Comparison of ENCODE assay signal across 26 cellular contexts in the genomic region with DNA sequence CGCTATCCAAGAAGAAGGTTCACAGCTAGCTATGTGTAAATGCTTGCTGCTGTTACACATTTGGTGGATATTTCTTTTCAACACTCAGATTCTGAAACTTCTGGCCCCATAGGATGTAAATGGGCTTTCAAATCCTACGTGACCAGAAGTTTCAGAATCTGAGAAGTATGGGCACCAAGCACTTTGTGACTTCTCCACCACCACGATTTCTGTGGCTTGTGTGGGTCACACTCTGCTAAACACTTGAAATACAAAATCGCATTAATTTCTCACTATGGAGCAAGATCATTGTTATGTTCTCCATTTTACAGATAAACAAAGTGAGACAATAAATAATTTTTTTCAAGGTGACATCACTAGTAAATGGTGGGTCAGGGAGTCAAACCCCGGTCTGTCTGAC.
A peak's percentile ranks its signal among the peaks of the same experiment; 100 is the strongest.
DNase-seq lines count a peak whose midpoint lies in the region; ATAC-seq and TF ChIP-seq lines count a peak whose summit lies in the region.
"Had no signal": no experiment of that assay in that cellular context is flagged by ENCODE, and none has a peak within 500 bp of the region (broad histone marks: within the 10 kb centered on the region; RNA-seq: fewer than 3 reads in every experiment).

No MANE protein-coding gene starts in this region.

- no peaks in the 10 kb centered on the region for H3K36me3 ChIP-seq in Karpas-422 (ENCODE audit: insufficient read depth, low read length)
- no peaks in the 10 kb centered on the region for H3K36me3 ChIP-seq in left ventricle myocardium inferior
- H3K36me3 ChIP-seq: BE2C, thoracic aorta had no signal

- H3K9me3 ChIP-seq in Karpas-422 (ENCODE audit: low read length) (no peaks in the 10 kb centered on the region), left ventricle myocardium inferior (replicated peaks) (peaks cover 12% of the 10 kb centered on the region)
- H3K9me3 ChIP-seq: BE2C, thoracic aorta had no signal

- H3K27ac Mint-ChIP-seq in stimulated activated effector memory CD8-positive, alpha-beta T cell treated with anti-CD3 and anti-CD28 coated beads, Interleukin-12 subunit alpha, Interleukin-12 subunit beta, amount 100 ng/mL, for 72 hours: no peak overlapping the region
- H3K27ac Mint-ChIP-seq: activated CD4-positive, alpha-beta memory T cell treated with anti-CD3 and anti-CD28 coated beads for 36 hours; activated T-helper 1 cell treated with anti-CD3 and anti-CD28 coated beads, Interleukin-12 subunit alpha, Interleukin-12 subunit beta, Interleukin-2, Interleukin-4 antibody, amounts not matched to agents 30 ng/mL and 10 ng/mL and 1 ng/mL, durations not matched to agents 14 hours and 24 hours and 36 hours; CD8-positive, alpha-beta memory T cell; stimulated activated naive CD8-positive, alpha-beta T cell treated with anti-CD3 and anti-CD28 coated beads, Interleukin-15, Interleukin-2, amounts not matched to agents 100 ng/mL and 50 ng/mL, for 24 hours had no signal

- no peak overlapping the region for H3K4me3 Mint-ChIP-seq in stimulated activated effector memory CD8-positive, alpha-beta T cell treated with anti-CD3 and anti-CD28 coated beads, Interleukin-12 subunit alpha, Interleukin-12 subunit beta, amount 100 ng/mL, for 72 hours
- H3K4me3 Mint-ChIP-seq: activated CD4-positive, alpha-beta memory T cell treated with anti-CD3 and anti-CD28 coated beads for 36 hours; activated T-helper 1 cell treated with anti-CD3 and anti-CD28 coated beads, Interleukin-12 subunit alpha, Interleukin-12 subunit beta, Interleukin-2, Interleukin-4 antibody, amounts not matched to agents 30 ng/mL and 10 ng/mL and 1 ng/mL, durations not matched to agents 14 hours and 24 hours and 36 hours; CD8-positive, alpha-beta memory T cell; naive thymus-derived CD4-positive, alpha-beta T cell; stimulated activated naive CD8-positive, alpha-beta T cell treated with anti-CD3 and anti-CD28 coated beads, Interleukin-15, Interleukin-2, amounts not matched to agents 100 ng/mL and 50 ng/mL, for 24 hours had no signal

- H2AFZ ChIP-seq in Karpas-422 (ENCODE audit: low read length): no peak overlapping the region

- intact Hi-C loops in left ventricle myocardium inferior (cut with micrococcal nuclease): no loop called here

- peaks cover 10% of the 10 kb centered on the region for H3K4me1 Mint-ChIP-seq in stimulated activated effector memory CD8-positive, alpha-beta T cell treated with anti-CD3 and anti-CD28 coated beads, Interleukin-12 subunit alpha, Interleukin-12 subunit beta, amount 100 ng/mL, for 72 hours

- H3K4me2 ChIP-seq in Karpas-422 (ENCODE audit: low read depth, low read length, poor library complexity, severe bottlenecking): no peak overlapping the region

- H3K4me3 ChIP-seq in Karpas-422 (ENCODE audit: low read length) (no peak overlapping the region), left ventricle myocardium inferior (no peak overlapping the region)
- H3K4me3 ChIP-seq: thoracic aorta had no signal

- no peaks in the 10 kb centered on the region for H3K9me3 Mint-ChIP-seq in stimulated activated effector memory CD8-positive, alpha-beta T cell treated with anti-CD3 and anti-CD28 coated beads, Interleukin-12 subunit alpha, Interleukin-12 subunit beta, amount 100 ng/mL, for 72 hours
- H3K9me3 Mint-ChIP-seq: activated CD4-positive, alpha-beta memory T cell treated with anti-CD3 and anti-CD28 coated beads for 36 hours; activated T-helper 1 cell treated with anti-CD3 and anti-CD28 coated beads, Interleukin-12 subunit alpha, Interleukin-12 subunit beta, Interleukin-2, Interleukin-4 antibody, amounts not matched to agents 30 ng/mL and 10 ng/mL and 1 ng/mL, durations not matched to agents 14 hours and 24 hours and 36 hours; CD8-positive, alpha-beta memory T cell; stimulated activated naive CD8-positive, alpha-beta T cell treated with anti-CD3 and anti-CD28 coated beads, Interleukin-15, Interleukin-2, amounts not matched to agents 100 ng/mL and 50 ng/mL, for 24 hours had no signal

- H3K27ac ChIP-seq in Karpas-422 (ENCODE audit: low read length) (no peak overlapping the region), left ventricle myocardium inferior (replicated peaks) (no peak overlapping the region)
- H3K27ac ChIP-seq: thoracic aorta had no signal

- peaks cover 18% of the 10 kb centered on the region for H3K4me1 ChIP-seq in Karpas-422 (ENCODE audit: low read length)
- peaks cover 14% of the 10 kb centered on the region for H3K4me1 ChIP-seq in left ventricle myocardium inferior

- ATAC-seq in GM18498 (IDR thresholded peaks at IDR 0.05; ENCODE audit: unreplicated experiment) (peak; percentile 45), GM19395 (IDR thresholded peaks at IDR 0.05; ENCODE audit: unreplicated experiment) (peak; percentile 33), HG02870 (IDR thresholded peaks at IDR 0.05; ENCODE audit: unreplicated experiment) (peak; percentile 51), HG03469 (IDR thresholded peaks at IDR 0.05; ENCODE audit: unreplicated experiment) (peak; percentile 33)
- ATAC-seq in stimulated activated effector memory CD8-positive, alpha-beta T cell treated with anti-CD3 and anti-CD28 coated beads, Interleukin-12 subunit alpha, Interleukin-12 subunit beta, amount 100 ng/mL, for 72 hours: no peak
- ATAC-seq: activated CD4-positive, CD25-positive, alpha-beta regulatory T cell treated with anti-CD3 and anti-CD28 coated beads, Interleukin-2, amount 50 U/mL, for 24 hours; HepG2; naive thymus-derived CD4-positive, alpha-beta T cell had no signal

- H3K9me2 ChIP-seq in Karpas-422 (replicated peaks; ENCODE audit: insufficient read depth, low read length): no peaks in the 10 kb centered on the region

- H3K27me3 ChIP-seq in Karpas-422 (ENCODE audit: low read length) (no peaks in the 10 kb centered on the region), left ventricle myocardium inferior (ENCODE audit: low read depth) (no peaks in the 10 kb centered on the region)
- H3K27me3 ChIP-seq: BE2C had no signal

- H3K79me2 ChIP-seq in Karpas-422 (ENCODE audit: low read length): no peaks in the 10 kb centered on the region

- no peak for TF ChIP-seq CTCF in left ventricle myocardium inferior (IDR thresholded peaks at IDR 0.05; ENCODE audit: borderline replicate concordance)

- H3K36me3 Mint-ChIP-seq in stimulated activated effector memory CD8-positive, alpha-beta T cell treated with anti-CD3 and anti-CD28 coated beads, Interleukin-12 subunit alpha, Interleukin-12 subunit beta, amount 100 ng/mL, for 72 hours: peaks cover 6% of the 10 kb centered on the region
- H3K36me3 Mint-ChIP-seq: activated CD4-positive, alpha-beta memory T cell treated with anti-CD3 and anti-CD28 coated beads for 36 hours; naive thymus-derived CD4-positive, alpha-beta T cell had no signal

- no peaks in the 10 kb centered on the region for H4K20me1 ChIP-seq in Karpas-422 (ENCODE audit: insufficient read depth, low read depth, low read length)

- DNase-seq in stimulated activated effector memory CD8-positive, alpha-beta T cell treated with anti-CD3 and anti-CD28 coated beads, Interleukin-12 subunit alpha, Interleukin-12 subunit beta, amount 100 ng/mL, for 72 hours (ENCODE audit: low spot score in 2 of 2): no peak
- no peak for DNase-seq in Karpas-422
- DNase-seq in left ventricle myocardium inferior: no peak
- DNase-seq in stimulated activated CD4-positive, alpha-beta T cell treated with anti-CD3 and anti-CD28 coated beads, Interleukin-4, amount 100 ng/mL, for 4 hours: no peak
- DNase-seq: activated CD4-positive, alpha-beta memory T cell treated with anti-CD3 and anti-CD28 coated beads for 36 hours; activated CD8-positive, alpha-beta memory T cell treated with anti-CD3 and anti-CD28 coated beads, Interleukin-2, amount 50 U/mL, for 4 hours; activated naive CD4-positive, alpha-beta T cell treated with anti-CD3 and anti-CD28 coated beads, Interleukin-2, amount 50 U/mL, for 16 hours; amniotic stem cell; BE2C; CD8-positive, alpha-beta memory T cell; HCEC 1CT; midbrain; MV-4-11; naive thymus-derived CD4-positive, alpha-beta T cell; NCI-H1436 treated with DMSO at 0.1 percent for 48 hours; NCI-H446 treated with DMSO at 0.1 percent for 48 hours; occipital lobe had no signal

- no peak overlapping the region for H3K9ac ChIP-seq in Karpas-422 (ENCODE audit: low read length)
